In the genomic region with DNA sequence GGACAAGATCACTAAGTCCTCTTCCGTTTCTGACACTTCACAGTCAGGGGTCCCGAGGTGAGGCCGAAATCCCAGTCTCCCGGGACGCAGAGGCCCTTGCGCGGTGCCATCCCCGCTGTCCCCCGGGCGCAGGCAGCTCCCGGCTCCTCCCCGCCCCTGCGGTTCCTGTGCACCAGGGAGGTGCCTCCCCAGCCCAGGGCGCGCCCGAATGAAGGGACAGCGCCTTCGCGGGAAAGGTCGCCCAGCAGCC, we compare ENCODE assay signal across 8 cellular contexts. TPM values are rescaled to one million over a fixed set of nuclear protein-coding genes. Genes with fewer than 3 reads are reported as not detected.
DNase-seq lines count a peak whose midpoint lies in the region; ATAC-seq and TF ChIP-seq lines count a peak whose summit lies in the region.

No MANE protein-coding gene starts in this region.

- 1% methylated on average over 20 of the region's 20 CpGs for WGBS in heart right ventricle, 2 donors
- WGBS in sigmoid colon, 2 donors, result 1% methylated on average over 20 of the region's 20 CpGs

- H3K36me3 ChIP-seq in heart right ventricle (peaks cover 0 to 27% (median 10%) of the 10 kb centered on the region in 9 donors), sigmoid colon (peaks cover 0 to 11% (median 5%) of the 10 kb centered on the region in 4 donors)

- no peak for TF ChIP-seq POLR2A in sigmoid colon (IDR thresholded peaks at IDR 0.05)

- no peak for TF ChIP-seq EP300 in sigmoid colon (IDR thresholded peaks at IDR 0.05)

- intact Hi-C loops in heart right ventricle (cut with DNase I), result loop anchor here in 3 of 10 donors (5.0 to 10.0 kb wide), 2 partner anchors 151 to 491 kb away; a partner anchor contains a TSS
- intact Hi-C loops in sigmoid colon (cut with DNase I), result loop anchor here (10.0 kb wide), 2 partner anchors 329 to 419 kb away; a partner anchor contains a TSS

- peak; percentile 77 for DNase-seq in AG20443 (ENCODE audit: low spot score)
- peak; percentile 63 for DNase-seq in activated CD8-positive, alpha-beta T cell treated with anti-CD3 and anti-CD28 coated beads, Interleukin-2, amount 10 ng/mL, durations not matched to agents 7 days and 5 days
- peak in 1 of 2 donors; percentile 61 for DNase-seq in heart right ventricle
- peak; percentile 70 for DNase-seq in sigmoid colon
- DNase-seq in SKM-1 treated with dmso at 0.1 percent for 144 hours (lab: John Stamatoyannopoulos, UW; ENCODE audit: unreplicated experiment), result no peak

- H3K4me1 Mint-ChIP-seq in activated CD8-positive, alpha-beta T cell treated with anti-CD3 and anti-CD28 coated beads, Interleukin-2, amount 10 ng/mL, durations not matched to agents 7 days and 5 days (ENCODE audit: low read depth), result peaks cover 32% of the 10 kb centered on the region

- H3K36me3 Mint-ChIP-seq in activated CD8-positive, alpha-beta T cell treated with anti-CD3 and anti-CD28 coated beads, Interleukin-2, amount 10 ng/mL, durations not matched to agents 7 days and 5 days (ENCODE audit: low read depth), result peaks cover 7% of the 10 kb centered on the region

- no peaks in the 10 kb centered on the region for H3K27me3 Mint-ChIP-seq in activated CD8-positive, alpha-beta T cell treated with anti-CD3 and anti-CD28 coated beads, Interleukin-2, amount 10 ng/mL, durations not matched to agents 7 days and 5 days (ENCODE audit: low read depth)

- H3K27ac Mint-ChIP-seq in activated CD8-positive, alpha-beta T cell treated with anti-CD3 and anti-CD28 coated beads, Interleukin-2, amount 10 ng/mL, durations not matched to agents 7 days and 5 days, result peak overlapping the region; percentile 92

- TF ChIP-seq CTCF in heart right ventricle (IDR thresholded peaks at IDR 0.05) (no peak), sigmoid colon (IDR thresholded peaks at IDR 0.05) (no peak)

- no peaks in the 10 kb centered on the region for H3K27me3 ChIP-seq in heart right ventricle
- no peaks in the 10 kb centered on the region for H3K27me3 ChIP-seq in sigmoid colon

- H3K9me3 Mint-ChIP-seq in activated CD8-positive, alpha-beta T cell treated with anti-CD3 and anti-CD28 coated beads, Interleukin-2, amount 10 ng/mL, durations not matched to agents 7 days and 5 days (ENCODE audit: insufficient read depth), result no peaks in the 10 kb centered on the region

- H3K4me1 ChIP-seq in heart right ventricle, result peaks cover 4 to 31% (median 26%) of the 10 kb centered on the region in 9 donors
- H3K4me1 ChIP-seq in sigmoid colon, result peaks cover 0 to 28% (median 24%) of the 10 kb centered on the region in 4 donors

- CTCF ChIA-PET in activated CD8-positive, alpha-beta T cell treated with anti-CD3 and anti-CD28 coated beads, Interleukin-2, amount 10 ng/mL, durations not matched to agents 7 days and 5 days (lab: Charles Lee), result interaction anchor here (1.3 to 2.9 kb wide), 9 partner anchors 10 to 312 kb away, joined by 3 to 14 read pairs (median 4); a partner anchor contains a TSS

- H3K4me3 Mint-ChIP-seq in activated CD8-positive, alpha-beta T cell treated with anti-CD3 and anti-CD28 coated beads, Interleukin-2, amount 10 ng/mL, durations not matched to agents 7 days and 5 days, result peak overlapping the region; percentile 87

- peak; percentile 51 for ATAC-seq in GM19023 (IDR thresholded peaks at IDR 0.05; ENCODE audit: unreplicated experiment)
- ATAC-seq in HG03521 (IDR thresholded peaks at IDR 0.05; ENCODE audit: unreplicated experiment), result peak; percentile 27
- peak; percentile 67 for ATAC-seq in activated CD8-positive, alpha-beta T cell treated with anti-CD3 and anti-CD28 coated beads, Interleukin-2, amount 10 ng/mL, durations not matched to agents 7 days and 5 days
- ATAC-seq in heart right ventricle, result peak in 6 of 8 donors; percentile 42 to 79 (median 52)
- ATAC-seq in GM18867 (IDR thresholded peaks at IDR 0.05; ENCODE audit: unreplicated experiment), result no peak

- H3K27ac ChIP-seq in heart right ventricle (peak overlapping the region; percentile 19 to 92 (median 88)), sigmoid colon (peak overlapping the region; percentile 83 to 95 (median 92))

- H3K4me3 ChIP-seq in heart right ventricle (peak overlapping the region; percentile 71 to 100 (median 87)), sigmoid colon (peak overlapping the region; percentile 68 to 92 (median 92))

- H3K9me3 ChIP-seq in heart right ventricle, result no peaks in the 10 kb centered on the region
- H3K9me3 ChIP-seq in sigmoid colon, result no peaks in the 10 kb centered on the region

- POLR2A ChIA-PET in activated CD8-positive, alpha-beta T cell treated with anti-CD3 and anti-CD28 coated beads, Interleukin-2, amount 10 ng/mL, durations not matched to agents 7 days and 5 days (lab: Charles Lee), result interaction anchor here (0.8 to 1.4 kb wide), 3 partner anchors 102 to 312 kb away, joined by 3 to 6 read pairs (median 3); a partner anchor contains a TSS

RNA-seq across cellular contexts. Expression of a gene that starts 0.4 kb away (rescaled TPM):
- 10 to 100 TPM; 31.7 to 33.6 TPM for total RNA-seq in activated CD8-positive, alpha-beta T cell treated with anti-CD3 and anti-CD28 coated beads, Interleukin-2, amount 10 ng/mL, durations not matched to agents 7 days and 5 days
- total RNA-seq in heart right ventricle, result 10 to 100 TPM; 16.3 to 26.5 (median 21.3) TPM
- polyA plus RNA-seq in heart right ventricle, result 1 to 10 TPM; 7.0 to 9.5 TPM
- 10 to 100 TPM; 19.3 to 31.0 (median 27.3) TPM for total RNA-seq in sigmoid colon
- polyA plus RNA-seq in sigmoid colon, result 1 to 10 TPM; 4.2 to 8.9 (median 8.6) TPM
